In the genomic region with DNA sequence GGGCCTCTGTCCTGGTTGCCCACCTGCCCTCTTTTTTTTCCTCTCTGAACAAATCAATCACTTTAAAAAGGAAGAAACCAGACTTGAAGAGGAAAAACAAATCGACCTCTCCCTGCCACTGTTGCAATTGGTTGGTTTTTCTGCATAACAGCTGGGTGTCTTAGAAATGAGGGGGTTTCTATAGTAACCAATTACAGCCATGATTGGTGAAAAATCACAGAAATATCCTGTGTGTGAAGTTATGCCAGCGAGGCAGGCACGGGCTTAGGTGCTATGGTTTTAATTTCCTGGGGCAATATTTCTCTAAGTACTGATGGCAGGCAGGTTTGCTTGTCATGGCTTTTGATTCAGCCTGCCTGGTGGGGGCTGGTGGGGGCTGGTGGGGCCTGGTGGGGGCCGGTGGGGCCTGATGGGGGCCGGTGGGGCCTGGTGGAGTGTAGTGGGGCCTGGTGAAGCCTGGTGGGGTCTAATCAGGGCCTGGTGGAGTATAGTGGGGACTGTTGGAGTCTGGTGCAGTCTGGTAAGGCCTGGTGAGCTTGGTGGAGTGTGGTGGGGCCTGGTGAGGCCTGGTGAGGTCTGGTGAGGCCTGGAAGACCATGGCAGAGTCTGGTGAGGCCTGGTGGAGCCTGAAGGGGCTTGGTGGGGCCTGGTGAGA, we compare ENCODE assay signal across 17 cellular contexts. TPM values are rescaled to one million over a fixed set of nuclear protein-coding genes. Genes with fewer than 3 reads are reported as not detected.
DNase-seq lines count a peak whose midpoint lies in the region; ATAC-seq lines count a peak whose summit lies in the region.
"Had no signal": no experiment of that assay in that cellular context is flagged by ENCODE, and none has a peak within 500 bp of the region (broad histone marks: within the 10 kb centered on the region; RNA-seq: fewer than 3 reads in every experiment).

No MANE protein-coding gene starts in this region.

- no peak overlapping the region for H3K4me3 ChIP-seq in naive thymus-derived CD4-positive, alpha-beta T cell (ENCODE audit: low read length)
- H3K4me3 ChIP-seq in neuronal stem cell (ENCODE audit: low read length in 2 of 2), result no peak overlapping the region
- H3K4me3 ChIP-seq: BLaER1 treated with 17β-estradiol and CSF1 and Interleukin-3, amounts not matched to agents 10 nM and 100 nM; GM12878; GM23248 had no signal

- H2BK5ac ChIP-seq in neuronal stem cell (ENCODE audit: low read length), result peak overlapping the region; percentile 29

- H3K4ac ChIP-seq in neuronal stem cell (ENCODE audit: low read length), result no peak overlapping the region

- H2BK15ac ChIP-seq in neuronal stem cell (ENCODE audit: low read length), result peak overlapping the region; percentile 94

- no peak overlapping the region for H3K4me3 Mint-ChIP-seq in activated naive CD8-positive, alpha-beta T cell treated with anti-CD3 and anti-CD28 coated beads, Interleukin-2, amount 50 U/mL, for 24 hours
- no peak overlapping the region for H3K4me3 Mint-ChIP-seq in activated naive CD8-positive, alpha-beta T cell treated with anti-CD3 and anti-CD28 coated beads for 36 hours
- no peak overlapping the region for H3K4me3 Mint-ChIP-seq in naive thymus-derived CD4-positive, alpha-beta T cell
- H3K4me3 Mint-ChIP-seq: CD4-positive, CD25-positive, alpha-beta regulatory T cell; H9 had no signal

- no peaks in the 10 kb centered on the region for H3K9me3 ChIP-seq in naive thymus-derived CD4-positive, alpha-beta T cell (ENCODE audit: control insufficient read depth in 2 of 3, low read length in 3 of 3)
- peaks cover 0 to 4% of the 10 kb centered on the region in 2 donors for H3K9me3 ChIP-seq in neuronal stem cell (replicated peaks in 1 of 2; ENCODE audit: control insufficient read depth in 2 of 2, insufficient read depth in 1 of 2, low read depth in 1 of 2, low read length in 2 of 2)
- H3K9me3 ChIP-seq: BLaER1 treated with 17β-estradiol and CSF1 and Interleukin-3, amounts not matched to agents 10 nM and 100 nM had no signal

- no peaks in the 10 kb centered on the region for H3K36me3 Mint-ChIP-seq in activated naive CD8-positive, alpha-beta T cell treated with anti-CD3 and anti-CD28 coated beads, Interleukin-2, amount 50 U/mL, for 24 hours (ENCODE audit: low read depth)
- H3K36me3 Mint-ChIP-seq in activated naive CD8-positive, alpha-beta T cell treated with anti-CD3 and anti-CD28 coated beads for 36 hours, result no peaks in the 10 kb centered on the region
- no peaks in the 10 kb centered on the region for H3K36me3 Mint-ChIP-seq in naive thymus-derived CD4-positive, alpha-beta T cell
- H3K36me3 Mint-ChIP-seq: CD4-positive, CD25-positive, alpha-beta regulatory T cell had no signal

- peak overlapping the region; percentile 86 for H4K91ac ChIP-seq in neuronal stem cell (ENCODE audit: low read depth, low read length, poor library complexity)

- CTCF ChIA-PET in naive thymus-derived CD4-positive, alpha-beta T cell (lab: Charles Lee), result no interaction called here

- H3K9ac ChIP-seq in neuronal stem cell (ENCODE audit: low read depth, low read length, poor library complexity), result no peak overlapping the region
- H3K9ac ChIP-seq: BLaER1 treated with 17β-estradiol and CSF1 and Interleukin-3, amounts not matched to agents 10 nM and 100 nM; GM23248 had no signal

- no peaks in the 10 kb centered on the region for H3K27me3 ChIP-seq in naive thymus-derived CD4-positive, alpha-beta T cell (ENCODE audit: control insufficient read depth in 2 of 2, insufficient read depth in 2 of 2, low read length in 2 of 2)
- peaks cover 0 to 20% (median 3%) of the 10 kb centered on the region in 3 experiments for H3K27me3 ChIP-seq in neuronal stem cell (ENCODE audit: control insufficient read depth in 3 of 3, insufficient read depth in 3 of 3, low read depth in 1 of 3, low read length in 3 of 3)

- no peak overlapping the region for H2AFZ ChIP-seq in neuronal stem cell (ENCODE audit: low read length)
- H2AFZ ChIP-seq: GM23248 had no signal

- no peaks in the 10 kb centered on the region for H3K4me1 Mint-ChIP-seq in activated naive CD8-positive, alpha-beta T cell treated with anti-CD3 and anti-CD28 coated beads, Interleukin-2, amount 50 U/mL, for 24 hours
- H3K4me1 Mint-ChIP-seq in activated naive CD8-positive, alpha-beta T cell treated with anti-CD3 and anti-CD28 coated beads for 36 hours, result no peaks in the 10 kb centered on the region
- H3K4me1 Mint-ChIP-seq in naive thymus-derived CD4-positive, alpha-beta T cell, result peaks cover 3 to 15% (median 10%) of the 10 kb centered on the region in 7 donors

- peak overlapping the region; percentile 92 for H3K18ac ChIP-seq in neuronal stem cell (ENCODE audit: low read length)

- DNase-seq in activated naive CD8-positive, alpha-beta T cell treated with anti-CD3 and anti-CD28 coated beads, Interleukin-2, amount 50 U/mL, for 24 hours, result no peak
- no peak for DNase-seq in activated naive CD8-positive, alpha-beta T cell treated with anti-CD3 and anti-CD28 coated beads for 36 hours
- peak in 2 of 9 donors; percentile 8 to 9 for DNase-seq in naive thymus-derived CD4-positive, alpha-beta T cell
- DNase-seq in neuronal stem cell (ENCODE audit: low spot score) (no peak), NCI-H1048 (lab: John Stamatoyannopoulos, UW) (no peak)
- DNase-seq: 8988T, Calu3, DMS 273 treated with DMSO at 0.1 percent for 48 hours, GM23248, H9 had no signal

- H3K79me1 ChIP-seq in neuronal stem cell (ENCODE audit: low read depth, low read length), result no peaks in the 10 kb centered on the region

- no peaks in the 10 kb centered on the region for H3K36me3 ChIP-seq in naive thymus-derived CD4-positive, alpha-beta T cell (ENCODE audit: control insufficient read depth in 2 of 3, insufficient read depth in 3 of 3, low read length in 3 of 3)
- no peaks in the 10 kb centered on the region for H3K36me3 ChIP-seq in neuronal stem cell (replicated peaks in 1 of 2; ENCODE audit: control insufficient read depth in 2 of 2, insufficient read depth in 2 of 2, low read length in 2 of 2)
- H3K36me3 ChIP-seq: BLaER1 treated with 17β-estradiol and CSF1 and Interleukin-3, amounts not matched to agents 10 nM and 100 nM had no signal

- no peaks in the 10 kb centered on the region for H3K9me3 Mint-ChIP-seq in activated naive CD8-positive, alpha-beta T cell treated with anti-CD3 and anti-CD28 coated beads, Interleukin-2, amount 50 U/mL, for 24 hours
- no peaks in the 10 kb centered on the region for H3K9me3 Mint-ChIP-seq in activated naive CD8-positive, alpha-beta T cell treated with anti-CD3 and anti-CD28 coated beads for 36 hours
- peaks cover 0 to 2% (median 0%) of the 10 kb centered on the region in 11 donors for H3K9me3 Mint-ChIP-seq in naive thymus-derived CD4-positive, alpha-beta T cell
- H3K9me3 Mint-ChIP-seq: H9 had no signal

- no peak for ATAC-seq in activated naive CD8-positive, alpha-beta T cell treated with anti-CD3 and anti-CD28 coated beads, Interleukin-2, amount 50 U/mL, for 24 hours
- peak; percentile 40 for ATAC-seq in naive thymus-derived CD4-positive, alpha-beta T cell
- ATAC-seq in HG03354 (IDR thresholded peaks at IDR 0.05; ENCODE audit: poor library complexity, severe bottlenecking, unreplicated experiment), result no peak
- ATAC-seq in activated CD4-positive, CD25-positive, alpha-beta regulatory T cell treated with anti-CD3 and anti-CD28 coated beads, Interleukin-2, amount 50 U/mL, for 24 hours, result no peak
- ATAC-seq: GM12878 had no signal

- intact Hi-C loops in naive thymus-derived CD4-positive, alpha-beta T cell (cut with micrococcal nuclease), result no loop called here

- peak overlapping the region; percentile 31 for H3K27ac Mint-ChIP-seq in activated naive CD8-positive, alpha-beta T cell treated with anti-CD3 and anti-CD28 coated beads, Interleukin-2, amount 50 U/mL, for 24 hours
- H3K27ac Mint-ChIP-seq in activated naive CD8-positive, alpha-beta T cell treated with anti-CD3 and anti-CD28 coated beads for 36 hours, result no peak overlapping the region
- H3K27ac Mint-ChIP-seq in naive thymus-derived CD4-positive, alpha-beta T cell, result peak overlapping the region in 4 of 9 donors; percentile 51 to 88 (median 70)
- H3K27ac Mint-ChIP-seq: H9 had no signal

- POLR2A ChIA-PET in naive thymus-derived CD4-positive, alpha-beta T cell (lab: Charles Lee), result no interaction called here

- H4K8ac ChIP-seq in neuronal stem cell (ENCODE audit: low read depth, low read length), result no peak overlapping the region

- H2BK12ac ChIP-seq in neuronal stem cell (ENCODE audit: low read length), result peak overlapping the region; percentile 42

- peaks cover 19% of the 10 kb centered on the region for H3K27me3 Mint-ChIP-seq in activated naive CD8-positive, alpha-beta T cell treated with anti-CD3 and anti-CD28 coated beads, Interleukin-2, amount 50 U/mL, for 24 hours
- H3K27me3 Mint-ChIP-seq in activated naive CD8-positive, alpha-beta T cell treated with anti-CD3 and anti-CD28 coated beads for 36 hours, result peaks cover 16% of the 10 kb centered on the region
- H3K27me3 Mint-ChIP-seq in naive thymus-derived CD4-positive, alpha-beta T cell, result peaks cover 16 to 34% (median 23%) of the 10 kb centered on the region in 5 donors
- H3K27me3 Mint-ChIP-seq: CD4-positive, CD25-positive, alpha-beta regulatory T cell had no signal

- peak overlapping the region; percentile 93 for H2AK5ac ChIP-seq in neuronal stem cell (ENCODE audit: low read depth, low read length)

- peak overlapping the region; percentile 87 for H2BK120ac ChIP-seq in neuronal stem cell (ENCODE audit: low read depth, low read length)

- WGBS in neuronal stem cell (ENCODE audit: extremely low coverage in 2 of 2, insufficient read length in 2 of 2, insufficient replicate concordance in 1 of 2), 2 donors, result no CpG with 5 or more reads among the region's 5 CpGs

- H3K23ac ChIP-seq in neuronal stem cell (ENCODE audit: low read depth, low read length, poor library complexity), result no peak overlapping the region

- H3K4me2 ChIP-seq in neuronal stem cell (ENCODE audit: insufficient read depth, low read length, poor library complexity, severe bottlenecking), result no peak overlapping the region
- H3K4me2 ChIP-seq: BLaER1 treated with 17β-estradiol and CSF1 and Interleukin-3, amounts not matched to agents 10 nM and 100 nM had no signal

- peak overlapping the region; percentile 54 for H3K27ac ChIP-seq in cingulate gyrus (ENCODE audit: low read depth, low read length)
- H3K27ac ChIP-seq in naive thymus-derived CD4-positive, alpha-beta T cell (ENCODE audit: low read depth, low read length), result no peak overlapping the region
- H3K27ac ChIP-seq in neuronal stem cell (replicated peaks; ENCODE audit: low read length), result peak overlapping the region; percentile 42
- H3K27ac ChIP-seq: BLaER1 treated with 17β-estradiol and CSF1 and Interleukin-3, amounts not matched to agents 10 nM and 100 nM; GM23248; HL-60 had no signal

- peaks cover 0 to 3% of the 10 kb centered on the region in 2 donors for H3K4me1 ChIP-seq in naive thymus-derived CD4-positive, alpha-beta T cell (ENCODE audit: control insufficient read depth in 2 of 2, insufficient read depth in 2 of 2, low read length in 2 of 2)
- H3K4me1 ChIP-seq in neuronal stem cell (ENCODE audit: control insufficient read depth in 2 of 2, insufficient read depth in 1 of 2, low read depth in 1 of 2, low read length in 2 of 2), result peaks cover 0 to 26% of the 10 kb centered on the region in 2 donors

- peak overlapping the region; percentile 90 for H3K14ac ChIP-seq in neuronal stem cell (ENCODE audit: low read length)

RNA-seq across cellular contexts. Expression of a gene that starts 54.6 kb away (rescaled TPM):
- total RNA-seq in activated naive CD8-positive, alpha-beta T cell treated with anti-CD3 and anti-CD28 coated beads for 36 hours, result not detected
- total RNA-seq in naive thymus-derived CD4-positive, alpha-beta T cell, result 1 to 10 TPM in 3 of 5 experiments, under 1 TPM in 1, not detected in 1; 0.61 to 2.4 (median 1.2) TPM
- under 1 TPM; 0.09 to 0.15 TPM for polyA plus RNA-seq in naive thymus-derived CD4-positive, alpha-beta T cell
- polyA plus RNA-seq in neuronal stem cell (2013, experiment 1 of 2), result 0.32 TPM
- polyA plus RNA-seq in neuronal stem cell (2013, experiment 2 of 2), result 0.42 TPM
- total RNA-seq: Calu3, GM12878 had no signal
- polyA plus RNA-seq: GM12878 had no signal
